ENCODE assay signal across 10 cellular contexts in the genomic region with DNA sequence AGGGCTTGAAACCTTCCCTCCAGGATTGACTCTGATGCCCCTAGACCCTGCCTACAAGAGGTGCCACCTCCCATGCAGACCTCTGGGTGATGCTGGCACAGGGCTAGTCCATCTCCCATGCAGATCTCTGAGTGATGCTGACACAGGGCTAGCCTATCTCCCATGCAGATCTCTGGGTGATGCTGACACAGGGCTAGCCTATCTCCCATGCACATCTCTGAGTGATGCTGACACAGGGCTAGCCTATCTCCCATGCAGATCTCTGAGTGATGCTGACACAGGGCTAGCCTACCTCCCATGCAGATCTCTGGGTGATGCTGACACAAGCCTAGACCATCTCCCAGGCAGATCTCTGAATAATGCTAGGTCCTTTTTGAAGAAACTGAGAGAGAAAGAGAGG.
"Had no signal": no experiment of that assay in that cellular context is flagged by ENCODE, and none has a peak within 500 bp of the region (broad histone marks: within the 10 kb centered on the region; RNA-seq: fewer than 3 reads in every experiment).

No MANE protein-coding gene starts in this region.

- H3K9me3 ChIP-seq: pancreas, right lobe of liver, suprapubic skin, transverse colon, uterus had no signal

- DNase-seq: central memory CD4-positive, alpha-beta T cell; left cardiac atrium; naive thymus-derived CD8-positive, alpha-beta T cell; right lobe of liver; small intestine; transverse colon; uterus had no signal

- H3K4me1 ChIP-seq: pancreas, uterus had no signal

- H3K36me3 ChIP-seq: pancreas, right lobe of liver, suprapubic skin, transverse colon, uterus had no signal

- ATAC-seq: naive thymus-derived CD8-positive, alpha-beta T cell had no signal

- H3K4me3 ChIP-seq: coronary artery, pancreas, right lobe of liver, suprapubic skin, transverse colon, uterus had no signal

- H3K27me3 ChIP-seq: pancreas, right lobe of liver, uterus had no signal

- H3K27ac ChIP-seq: coronary artery, pancreas, right lobe of liver, suprapubic skin, transverse colon, uterus had no signal

- FAIRE-seq: pancreas, small intestine had no signal
